In the genomic region with DNA sequence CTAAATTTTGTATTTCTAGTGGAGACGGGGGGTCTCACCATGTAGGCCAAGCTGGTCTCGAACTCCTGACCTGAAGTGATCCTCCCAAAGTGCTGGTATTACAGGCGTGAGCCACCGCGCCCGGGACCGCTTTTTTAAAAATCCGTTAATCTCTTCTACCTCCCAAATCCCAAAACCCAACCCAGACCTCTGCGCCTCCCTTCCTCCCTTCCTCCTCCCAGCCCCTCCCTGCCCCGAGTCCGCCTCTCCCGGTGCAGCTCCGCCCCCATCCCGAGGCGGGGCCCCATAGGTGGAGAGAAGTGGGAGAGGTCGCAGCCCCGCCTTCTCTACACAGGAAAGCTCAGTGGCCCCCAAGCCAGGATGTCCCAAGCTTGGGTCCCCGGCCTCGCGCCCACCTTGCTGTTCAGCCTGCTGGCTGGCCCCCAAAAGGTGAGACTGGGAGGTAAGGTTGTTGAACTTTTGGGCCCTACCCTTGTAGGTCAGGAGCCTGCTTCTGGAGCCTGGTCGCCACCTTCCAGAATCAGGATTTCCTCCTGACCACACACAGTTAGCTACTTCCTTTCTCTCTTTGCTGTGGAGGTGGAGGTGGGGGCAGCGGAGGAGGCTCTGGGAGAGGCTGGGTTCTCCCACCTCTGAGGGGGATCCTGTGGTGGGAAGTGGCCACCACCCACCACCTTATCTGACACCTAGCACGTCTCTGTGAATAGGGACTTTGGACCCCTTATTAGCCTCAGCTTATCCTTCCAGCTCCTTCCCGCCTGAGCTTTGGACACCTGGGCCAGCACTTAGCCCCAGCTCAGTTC, we compare ENCODE assay signal across 8 cellular contexts. TPM values are rescaled to one million over a fixed set of nuclear protein-coding genes. Genes with fewer than 3 reads are reported as not detected.
DNase-seq lines count a peak whose midpoint lies in the region; ATAC-seq and TF ChIP-seq lines count a peak whose summit lies in the region.

A gene (plus strand): TSS at position 325 of the 803 bp plus-strand sequence. CDS start 36 bp downstream, at position 361.

- H3K4me1 ChIP-seq in breast epithelium, result no peaks in the 10 kb centered on the region
- peaks cover 59% of the 10 kb centered on the region for H3K4me1 ChIP-seq in mesodermal cell (ENCODE audit: control insufficient read depth, insufficient read depth, low read length, poor library complexity, severe bottlenecking)

- H3K36me3 Mint-ChIP-seq in activated naive CD8-positive, alpha-beta T cell treated with anti-CD3 and anti-CD28 coated beads for 36 hours, result no peaks in the 10 kb centered on the region

- DNase-seq in AG20443 (ENCODE audit: low spot score) (peak; percentile 52), HK-2 (ENCODE audit: unreplicated experiment) (peak; percentile 41), breast epithelium (ENCODE audit: low spot score in 2 of 2) (no peak), NCI-H128 (lab: John Stamatoyannopoulos, UW; ENCODE audit: unreplicated experiment) (no peak), NCI-H2107 (lab: John Stamatoyannopoulos, UW) (no peak)
- no peak for DNase-seq in activated naive CD8-positive, alpha-beta T cell treated with anti-CD3 and anti-CD28 coated beads for 36 hours

- 38 to 46% methylated on average over 5 to 11 of the region's 24 CpGs for WGBS in mesodermal cell (ENCODE audit: insufficient coverage in 2 of 2), 2 experiments

- no peak for TF ChIP-seq CTCF in breast epithelium (IDR thresholded peaks at IDR 0.05)

- H3K27me3 ChIP-seq in breast epithelium, result no peaks in the 10 kb centered on the region

- intact Hi-C loops in breast epithelium (cut with DNase I; ENCODE audit: low total_unique reads), result no loop called here

- H3K36me3 ChIP-seq in breast epithelium, result no peaks in the 10 kb centered on the region
- no peaks in the 10 kb centered on the region for H3K36me3 ChIP-seq in mesodermal cell (ENCODE audit: control insufficient read depth, insufficient read depth, low read length)

- ATAC-seq in HG03342 (IDR thresholded peaks at IDR 0.05; ENCODE audit: unreplicated experiment), result no peak

- peak within 1 kb of the TSS; percentile 57 to 69 (median 63) for H3K4me3 ChIP-seq in breast epithelium
- peak within 1 kb of the TSS; percentile 31 for H3K4me3 ChIP-seq in mesodermal cell (ENCODE audit: extremely low read depth, insufficient read depth, low read length, poor library complexity, severe bottlenecking)

- no peaks in the 10 kb centered on the region for H3K9me3 ChIP-seq in breast epithelium
- no peaks in the 10 kb centered on the region for H3K9me3 ChIP-seq in mesodermal cell (ENCODE audit: control insufficient read depth, low read length)

- no peaks in the 10 kb centered on the region for H3K9me3 Mint-ChIP-seq in activated naive CD8-positive, alpha-beta T cell treated with anti-CD3 and anti-CD28 coated beads for 36 hours

- peaks cover 51% of the 10 kb centered on the region for H3K27me3 Mint-ChIP-seq in activated naive CD8-positive, alpha-beta T cell treated with anti-CD3 and anti-CD28 coated beads for 36 hours

- H3K4me1 Mint-ChIP-seq in activated naive CD8-positive, alpha-beta T cell treated with anti-CD3 and anti-CD28 coated beads for 36 hours, result peaks cover 4% of the 10 kb centered on the region

- H3K4me3 Mint-ChIP-seq in activated naive CD8-positive, alpha-beta T cell treated with anti-CD3 and anti-CD28 coated beads for 36 hours, result no peak within 1 kb of the TSS

- H3K27ac ChIP-seq in breast epithelium (peak within 1 kb of the TSS in 1 of 2 donors; percentile 54), mesodermal cell (ENCODE audit: low read depth, low read length, severe bottlenecking) (no peak within 1 kb of the TSS)

- TF ChIP-seq POLR2A in breast epithelium (IDR thresholded peaks at IDR 0.05), result no peak

- no peak within 1 kb of the TSS for H3K27ac Mint-ChIP-seq in activated naive CD8-positive, alpha-beta T cell treated with anti-CD3 and anti-CD28 coated beads for 36 hours

RNA-seq across cellular contexts. Expression of the gene that starts here (rescaled TPM):
- total RNA-seq in breast epithelium, result under 1 TPM in 1 of 3 donors, not detected in 2; 0.33 TPM
- polyA plus RNA-seq in mesodermal cell (2013, experiment 1 of 2), result 10.9 TPM
- 6.7 TPM for polyA plus RNA-seq in mesodermal cell (2013, experiment 2 of 2)
- not detected for total RNA-seq in activated naive CD8-positive, alpha-beta T cell treated with anti-CD3 and anti-CD28 coated beads for 36 hours

Comparison
In these comparisons a context has a peak if more than half of its experiments do, and no peak if none do; other contexts are left out.
1. DNase-seq: peak in AG20443 (single experiment) and HK-2 (single experiment); none in breast epithelium (0 of 2), NCI-H128 (single experiment), activated naive CD8-positive, alpha-beta T cell treated with anti-CD3 and anti-CD28 coated beads for 36 hours (single experiment) and NCI-H2107 (single experiment).